ENCODE assay signal across 26 cellular contexts in genomic region chr1:46705408-46705807, GRCh38. TPM values are rescaled to one million over a fixed set of nuclear protein-coding genes. Genes with fewer than 3 reads are reported as not detected.
"Had no signal": no experiment of that assay in that cellular context is flagged by ENCODE, and none has a peak within 500 bp of the region (broad histone marks: within the 10 kb centered on the region; RNA-seq: fewer than 3 reads in every experiment).

No MANE protein-coding gene starts in this region.

- H3K27me3 ChIP-seq: foreskin keratinocyte, pancreas, thyroid gland had no signal

- H3K27ac ChIP-seq: foreskin keratinocyte, pancreas, psoas muscle, thyroid gland had no signal

- DNase-seq: activated CD4-positive, alpha-beta T cell treated with anti-CD3 and anti-CD28 coated beads for 1 hour; activated CD8-positive, alpha-beta memory T cell treated with anti-CD3 and anti-CD28 coated beads for 24 hours; activated CD8-positive, alpha-beta memory T cell treated with anti-CD3 and anti-CD28 coated beads, Interleukin-2, amount 50 U/mL, for 4 hours; activated effector memory CD4-positive, alpha-beta T cell treated with Interleukin-2 at 50 U/mL for 16 hours; activated naive CD4-positive, alpha-beta T cell treated with anti-CD3 and anti-CD28 coated beads for 36 hours; activated naive CD8-positive, alpha-beta T cell treated with anti-CD3 and anti-CD28 coated beads, Interleukin-2, amount 10 ng/mL, durations not matched to agents 7 days and 5 days; activated T-cell treated with anti-CD3 and anti-CD28 coated beads, Interleukin-2, amount 50 U/mL, for 48 hours; amygdala; cerebellar nuclear complex; cortex of kidney; effector CD4-positive, alpha-beta T cell; foreskin keratinocyte; kidney glomerular epithelial cell; nephron progenitor cell; pancreas; psoas muscle; right cardiac atrium; stimulated activated CD4-positive, alpha-beta T cell treated with anti-CD3 and anti-CD28 coated beads, Interleukin-4, amount 100 ng/mL, for 24 hours; stimulated activated naive CD8-positive, alpha-beta T cell treated with anti-CD3 and anti-CD28 coated beads, Interleukin-15, Interleukin-2, amounts not matched to agents 100 U/mL and 50 U/mL, for 24 hours; substantia nigra; thyroid gland had no signal

- H3K9me3 ChIP-seq: pancreas, psoas muscle, thyroid gland had no signal

- ATAC-seq: foreskin keratinocyte; psoas muscle; right cardiac atrium; stimulated activated naive CD8-positive, alpha-beta T cell treated with anti-CD3 and anti-CD28 coated beads, Interleukin-15, Interleukin-2, amounts not matched to agents 100 U/mL and 50 U/mL, for 24 hours had no signal

- H3K4me1 ChIP-seq: foreskin keratinocyte, pancreas, psoas muscle, thyroid gland had no signal

- H3K4me3 ChIP-seq: pancreas, psoas muscle, thyroid gland had no signal

RNA-seq across cellular contexts. Expression of gene TEX38, which starts 33.8 kb away (rescaled TPM):
- total RNA-seq: activated naive CD4-positive, alpha-beta T cell treated with anti-CD3 and anti-CD28 coated beads for 36 hours; activated naive CD8-positive, alpha-beta T cell treated with anti-CD3 and anti-CD28 coated beads, Interleukin-2, amount 10 ng/mL, durations not matched to agents 7 days and 5 days; foreskin keratinocyte; glomerular endothelial cell; liver; mononuclear cell; pancreas; psoas muscle; right cardiac atrium; T-helper 2 cell treated with Interferon-gamma antibody and Interleukin-4, amounts not matched to agents 100 ng/mL and 5 ng/mL, for 36 hours; urinary bladder had no signal
